Comparison of ENCODE assay signal across 1 cellular context in genomic region chr22:45311033-45311531, GRCh38.
TF ChIP-seq lines count a peak whose summit lies in the region.

No MANE protein-coding gene starts in this region.

TF ChIP-seq in GM12878, 131 proteins besides CTCF, POLR2A, EP300 and RAD21 (continued from another document):
- TF ChIP-seq CEBPZ (IDR thresholded peaks at IDR 0.05; ENCODE audit: low read depth, low read length) = no peak
- TF ChIP-seq HDAC6 (IDR thresholded peaks at IDR 0.05; ENCODE audit: unreplicated experiment) = no peak
- no peak for TF ChIP-seq CEBPB (IDR thresholded peaks at IDR 0.05; ENCODE audit: borderline replicate concordance in 1 of 2, low read depth in 2 of 2, low read length in 2 of 2)
- no peak for TF ChIP-seq RCOR1 (conservative IDR thresholded peaks at IDR 0.05; ENCODE audit: low read depth, low read length)
- TF ChIP-seq MYC (IDR thresholded peaks at IDR 0.05; ENCODE audit: insufficient read depth, insufficient read length, insufficient replicate concordance, low read length, severe bottlenecking) = no peak
- TF ChIP-seq, protein P1, sequence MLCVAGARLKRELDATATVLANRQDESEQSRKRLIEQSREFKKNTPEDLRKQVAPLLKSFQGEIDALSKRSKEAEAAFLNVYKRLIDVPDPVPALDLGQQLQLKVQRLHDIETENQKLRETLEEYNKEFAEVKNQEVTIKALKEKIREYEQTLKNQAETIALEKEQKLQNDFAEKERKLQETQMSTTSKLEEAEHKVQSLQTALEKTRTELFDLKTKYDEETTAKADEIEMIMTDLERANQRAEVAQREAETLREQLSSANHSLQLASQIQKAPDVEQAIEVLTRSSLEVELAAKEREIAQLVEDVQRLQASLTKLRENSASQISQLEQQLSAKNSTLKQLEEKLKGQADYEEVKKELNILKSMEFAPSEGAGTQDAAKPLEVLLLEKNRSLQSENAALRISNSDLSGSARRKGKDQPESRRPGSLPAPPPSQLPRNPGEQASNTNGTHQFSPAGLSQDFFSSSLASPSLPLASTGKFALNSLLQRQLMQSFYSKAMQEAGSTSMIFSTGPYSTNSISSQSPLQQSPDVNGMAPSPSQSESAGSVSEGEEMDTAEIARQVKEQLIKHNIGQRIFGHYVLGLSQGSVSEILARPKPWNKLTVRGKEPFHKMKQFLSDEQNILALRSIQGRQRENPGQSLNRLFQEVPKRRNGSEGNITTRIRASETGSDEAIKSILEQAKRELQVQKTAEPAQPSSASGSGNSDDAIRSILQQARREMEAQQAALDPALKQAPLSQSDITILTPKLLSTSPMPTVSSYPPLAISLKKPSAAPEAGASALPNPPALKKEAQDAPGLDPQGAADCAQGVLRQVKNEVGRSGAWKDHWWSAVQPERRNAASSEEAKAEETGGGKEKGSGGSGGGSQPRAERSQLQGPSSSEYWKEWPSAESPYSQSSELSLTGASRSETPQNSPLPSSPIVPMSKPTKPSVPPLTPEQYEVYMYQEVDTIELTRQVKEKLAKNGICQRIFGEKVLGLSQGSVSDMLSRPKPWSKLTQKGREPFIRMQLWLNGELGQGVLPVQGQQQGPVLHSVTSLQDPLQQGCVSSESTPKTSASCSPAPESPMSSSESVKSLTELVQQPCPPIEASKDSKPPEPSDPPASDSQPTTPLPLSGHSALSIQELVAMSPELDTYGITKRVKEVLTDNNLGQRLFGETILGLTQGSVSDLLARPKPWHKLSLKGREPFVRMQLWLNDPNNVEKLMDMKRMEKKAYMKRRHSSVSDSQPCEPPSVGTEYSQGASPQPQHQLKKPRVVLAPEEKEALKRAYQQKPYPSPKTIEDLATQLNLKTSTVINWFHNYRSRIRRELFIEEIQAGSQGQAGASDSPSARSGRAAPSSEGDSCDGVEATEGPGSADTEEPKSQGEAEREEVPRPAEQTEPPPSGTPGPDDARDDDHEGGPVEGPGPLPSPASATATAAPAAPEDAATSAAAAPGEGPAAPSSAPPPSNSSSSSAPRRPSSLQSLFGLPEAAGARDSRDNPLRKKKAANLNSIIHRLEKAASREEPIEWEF (IDR thresholded peaks at IDR 0.05; ENCODE audit: insufficient replicate concordance, low read depth, low read length) = no peak
- TF ChIP-seq, protein P2, sequence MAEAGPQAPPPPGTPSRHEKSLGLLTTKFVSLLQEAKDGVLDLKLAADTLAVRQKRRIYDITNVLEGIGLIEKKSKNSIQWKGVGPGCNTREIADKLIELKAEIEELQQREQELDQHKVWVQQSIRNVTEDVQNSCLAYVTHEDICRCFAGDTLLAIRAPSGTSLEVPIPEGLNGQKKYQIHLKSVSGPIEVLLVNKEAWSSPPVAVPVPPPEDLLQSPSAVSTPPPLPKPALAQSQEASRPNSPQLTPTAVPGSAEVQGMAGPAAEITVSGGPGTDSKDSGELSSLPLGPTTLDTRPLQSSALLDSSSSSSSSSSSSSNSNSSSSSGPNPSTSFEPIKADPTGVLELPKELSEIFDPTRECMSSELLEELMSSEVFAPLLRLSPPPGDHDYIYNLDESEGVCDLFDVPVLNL (IDR thresholded peaks at IDR 0.05; ENCODE audit: low read depth, low read length) = no peak
- TF ChIP-seq ZNF274 (IDR thresholded peaks at IDR 0.05; ENCODE audit: insufficient read depth, insufficient read length) = no peak
- no peak for TF ChIP-seq IKZF2 (IDR thresholded peaks at IDR 0.05)
